Comparison of ENCODE assay signal across 9 cellular contexts in the genomic region with DNA sequence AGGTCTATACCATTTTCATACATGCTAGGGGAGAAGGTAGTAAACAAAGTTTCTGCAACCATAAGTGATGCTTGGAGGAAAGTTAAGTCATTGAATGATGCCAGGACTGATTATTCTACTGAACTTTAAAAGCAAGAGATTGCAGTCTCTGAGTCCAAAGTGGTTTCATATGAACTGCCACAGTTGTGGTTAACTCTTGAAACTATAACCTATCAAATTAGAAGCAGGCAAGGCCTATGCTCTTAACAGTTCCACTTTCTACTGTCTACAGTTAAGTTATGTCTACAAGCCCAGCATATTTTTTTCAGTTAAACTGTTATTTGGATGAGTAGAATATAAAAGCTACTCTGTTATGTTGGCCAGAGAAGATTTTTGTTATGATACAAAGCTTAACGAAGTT.
DNase-seq lines count a peak whose midpoint lies in the region; ATAC-seq, FAIRE-seq and TF ChIP-seq lines count a peak whose summit lies in the region.
"Had no signal": no experiment of that assay in that cellular context is flagged by ENCODE, and none has a peak within 500 bp of the region (broad histone marks: within the 10 kb centered on the region; RNA-seq: fewer than 3 reads in every experiment).

No MANE protein-coding gene starts in this region.

- no peaks in the 10 kb centered on the region for H3K36me3 ChIP-seq in gastroesophageal sphincter
- H3K36me3 ChIP-seq in brain microvascular endothelial cell (replicated peaks) = no peaks in the 10 kb centered on the region

- H3K27ac ChIP-seq in gastroesophageal sphincter = no peak overlapping the region
- no peak overlapping the region for H3K27ac ChIP-seq in brain microvascular endothelial cell

- no peak for FAIRE-seq in RCC 7860 (lab: Jason Lieb, UNC)

- in situ Hi-C loops in brain microvascular endothelial cell (cut with HindIII; ENCODE audit: low pct_ligation_motif_present, low sequenced_read_pairs) = no loop called here

- H3K4me3 ChIP-seq in gastroesophageal sphincter (no peak overlapping the region), brain microvascular endothelial cell (ENCODE audit: low read depth, low read length) (no peak overlapping the region)

- peaks cover 0 to 10% of the 10 kb centered on the region in 2 donors for H3K36me3 Mint-ChIP-seq in activated naive CD4-positive, alpha-beta T cell treated with anti-CD3 and anti-CD28 coated beads, Interleukin-2, amount 50 U/mL, for 72 hours

- ATAC-seq in activated naive CD4-positive, alpha-beta T cell treated with anti-CD3 and anti-CD28 coated beads, Interleukin-2, amount 50 U/mL, for 72 hours = peak; percentile 96 to 100
- ATAC-seq in HG02884 (IDR thresholded peaks at IDR 0.05; ENCODE audit: unreplicated experiment) (peak; percentile 97), gastroesophageal sphincter (no peak)
- ATAC-seq: Panc1 had no signal

- TF ChIP-seq CTCF in gastroesophageal sphincter (IDR thresholded peaks at IDR 0.05) (no peak), brain microvascular endothelial cell (IDR thresholded peaks at IDR 0.05; ENCODE audit: low read depth, low read length, missing control alignments) (no peak)

- no peaks in the 10 kb centered on the region for H3K4me1 ChIP-seq in gastroesophageal sphincter

- DNase-seq in activated naive CD4-positive, alpha-beta T cell treated with anti-CD3 and anti-CD28 coated beads, Interleukin-2, amount 50 U/mL, for 72 hours (ENCODE audit: low spot score in 2 of 2) = no peak
- DNase-seq in activated naive CD4-positive, alpha-beta T cell (lab: John Stamatoyannopoulos, UW) = no peak
- DNase-seq in NOMO-1 treated with DMSO at 0.1 percent for 48 hours (lab: John Stamatoyannopoulos, UW; ENCODE audit: unreplicated experiment) (peak; percentile 49), occipital lobe (lab: John Stamatoyannopoulos, UW) (no peak), brain microvascular endothelial cell (no peak), RCC 7860 (ENCODE audit: low spot score) (no peak)

- WGBS in gastroesophageal sphincter (ENCODE audit: low coverage in 1 of 2), 2 donors = 73 to 88% methylated on average over 1 of the region's 1 CpG

- TF ChIP-seq EP300 in gastroesophageal sphincter (IDR thresholded peaks at IDR 0.05) = no peak

- H3K9me3 Mint-ChIP-seq in activated naive CD4-positive, alpha-beta T cell treated with anti-CD3 and anti-CD28 coated beads, Interleukin-2, amount 50 U/mL, for 72 hours = peaks cover 0 to 9% of the 10 kb centered on the region in 2 donors

- H3K27ac Mint-ChIP-seq in activated naive CD4-positive, alpha-beta T cell treated with anti-CD3 and anti-CD28 coated beads, Interleukin-2, amount 50 U/mL, for 72 hours = peak overlapping the region; percentile 41 to 73

- TF ChIP-seq POLR2A in gastroesophageal sphincter (IDR thresholded peaks at IDR 0.05) = no peak

- H3K9me3 ChIP-seq in gastroesophageal sphincter = no peaks in the 10 kb centered on the region

- H3K27me3 ChIP-seq in gastroesophageal sphincter (no peaks in the 10 kb centered on the region), brain microvascular endothelial cell (replicated peaks) (no peaks in the 10 kb centered on the region)
